8 cellular contexts compared by ENCODE assay signal in the genomic region with DNA sequence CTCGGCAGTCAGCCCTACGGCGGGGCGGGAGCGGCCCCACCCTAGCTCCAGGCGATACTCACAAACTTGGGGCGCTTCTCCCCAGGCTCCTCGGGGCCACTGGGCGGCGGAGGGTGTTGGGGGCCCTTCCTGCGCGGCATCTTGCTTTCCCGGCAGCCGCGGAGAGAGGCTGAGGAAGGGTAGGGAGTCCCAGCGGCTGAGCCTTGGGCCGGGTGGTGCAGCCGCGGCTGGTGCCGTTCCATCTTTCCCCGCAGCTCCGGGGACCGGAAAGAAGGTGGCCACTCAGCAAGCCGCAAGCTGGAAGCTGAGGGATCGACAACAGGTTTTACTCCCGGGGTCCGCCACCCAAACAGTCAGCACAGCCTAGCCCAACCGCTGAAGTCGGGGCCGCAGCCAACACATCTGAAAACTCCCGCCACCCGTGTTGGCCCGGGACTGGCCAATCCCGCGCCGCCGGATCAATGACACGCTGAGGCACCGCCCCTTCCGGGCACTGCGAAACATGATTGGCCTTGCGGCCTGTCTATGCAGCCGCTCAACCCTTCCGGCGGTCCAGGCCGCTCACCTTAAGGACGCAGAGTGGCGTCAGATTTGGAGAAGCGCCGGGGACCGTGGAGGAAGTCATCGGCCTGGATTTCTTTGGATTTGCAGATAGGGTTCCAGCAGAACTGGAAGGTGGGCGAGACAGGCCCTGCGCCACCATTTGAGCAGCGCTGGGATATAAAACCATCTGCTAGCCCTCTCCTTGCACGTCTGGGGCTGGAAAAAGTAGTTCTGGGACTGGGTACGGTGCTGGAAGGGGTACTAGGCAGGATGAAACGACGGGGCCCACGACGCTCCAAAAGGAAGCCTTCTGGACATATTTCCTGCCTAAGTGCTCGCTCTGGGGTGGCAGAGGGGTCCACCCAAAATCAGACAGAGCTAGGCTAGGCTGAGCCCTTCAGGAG. TPM values are rescaled to one million over a fixed set of nuclear protein-coding genes. Genes with fewer than 3 reads are reported as not detected.
A peak's percentile ranks its signal among the peaks of the same experiment; 100 is the strongest.
DNase-seq lines count a peak whose midpoint lies in the region; ATAC-seq lines count a peak whose summit lies in the region.

A gene with protein sequence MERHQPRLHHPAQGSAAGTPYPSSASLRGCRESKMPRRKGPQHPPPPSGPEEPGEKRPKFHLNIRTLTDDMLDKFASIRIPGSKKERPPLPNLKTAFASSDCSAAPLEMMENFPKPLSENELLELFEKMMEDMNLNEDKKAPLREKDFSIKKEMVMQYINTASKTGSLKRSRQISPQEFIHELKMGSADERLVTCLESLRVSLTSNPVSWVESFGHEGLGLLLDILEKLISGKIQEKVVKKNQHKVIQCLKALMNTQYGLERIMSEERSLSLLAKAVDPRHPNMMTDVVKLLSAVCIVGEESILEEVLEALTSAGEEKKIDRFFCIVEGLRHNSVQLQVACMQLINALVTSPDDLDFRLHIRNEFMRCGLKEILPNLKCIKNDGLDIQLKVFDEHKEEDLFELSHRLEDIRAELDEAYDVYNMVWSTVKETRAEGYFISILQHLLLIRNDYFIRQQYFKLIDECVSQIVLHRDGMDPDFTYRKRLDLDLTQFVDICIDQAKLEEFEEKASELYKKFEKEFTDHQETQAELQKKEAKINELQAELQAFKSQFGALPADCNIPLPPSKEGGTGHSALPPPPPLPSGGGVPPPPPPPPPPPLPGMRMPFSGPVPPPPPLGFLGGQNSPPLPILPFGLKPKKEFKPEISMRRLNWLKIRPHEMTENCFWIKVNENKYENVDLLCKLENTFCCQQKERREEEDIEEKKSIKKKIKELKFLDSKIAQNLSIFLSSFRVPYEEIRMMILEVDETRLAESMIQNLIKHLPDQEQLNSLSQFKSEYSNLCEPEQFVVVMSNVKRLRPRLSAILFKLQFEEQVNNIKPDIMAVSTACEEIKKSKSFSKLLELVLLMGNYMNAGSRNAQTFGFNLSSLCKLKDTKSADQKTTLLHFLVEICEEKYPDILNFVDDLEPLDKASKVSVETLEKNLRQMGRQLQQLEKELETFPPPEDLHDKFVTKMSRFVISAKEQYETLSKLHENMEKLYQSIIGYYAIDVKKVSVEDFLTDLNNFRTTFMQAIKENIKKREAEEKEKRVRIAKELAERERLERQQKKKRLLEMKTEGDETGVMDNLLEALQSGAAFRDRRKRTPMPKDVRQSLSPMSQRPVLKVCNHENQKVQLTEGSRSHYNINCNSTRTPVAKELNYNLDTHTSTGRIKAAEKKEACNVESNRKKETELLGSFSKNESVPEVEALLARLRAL (minus strand): TSS at position 404 of the 947 bp plus-strand sequence. CDS start 162 bp downstream, at position 242.

- H3K27me3 ChIP-seq in BLaER1 treated with 17β-estradiol and CSF1 and Interleukin-3, amounts not matched to agents 10 nM and 100 nM, result no peaks in the 10 kb centered on the region

- peak within 1 kb of the TSS; percentile 82 to 89 (median 86) for H3K9ac ChIP-seq in BLaER1 treated with 17β-estradiol and CSF1 and Interleukin-3, amounts not matched to agents 10 nM and 100 nM

- peaks cover 0 to 28% (median 17%) of the 10 kb centered on the region in 11 experiments; a peak in 17 of 22 replicates for H3K9me3 ChIP-seq in BLaER1 treated with 17β-estradiol and CSF1 and Interleukin-3, amounts not matched to agents 10 nM and 100 nM (replicated peaks in 1 of 11)

- DNase-seq in NCI-H69 (lab: John Stamatoyannopoulos, UW) (peak; percentile 99), cortex of kidney (lab: John Stamatoyannopoulos, UW) (peak; percentile 15), left kidney (ENCODE audit: low read depth, low spot score) (peak; percentile 98)
- peak; percentile 96 for DNase-seq in activated CD4-positive, alpha-beta T cell treated with anti-CD3 and anti-CD28 coated beads, Interleukin-2, amount 10 ng/mL, durations not matched to agents 7 days and 5 days
- peak; percentile 95 to 97 for DNase-seq in stimulated activated CD4-positive, alpha-beta T cell treated with anti-CD3 and anti-CD28 coated beads, Interleukin-2, amount 100 ng/mL, for 24 hours

- POLR2A ChIA-PET in activated CD4-positive, alpha-beta T cell treated with anti-CD3 and anti-CD28 coated beads, Interleukin-2, amount 10 ng/mL, durations not matched to agents 7 days and 5 days (lab: Charles Lee), result no interaction called here

- no peaks in the 10 kb centered on the region for H3K27me3 Mint-ChIP-seq in activated CD4-positive, alpha-beta T cell treated with anti-CD3 and anti-CD28 coated beads, Interleukin-2, amount 10 ng/mL, durations not matched to agents 7 days and 5 days

- H3K27ac Mint-ChIP-seq in activated CD4-positive, alpha-beta T cell treated with anti-CD3 and anti-CD28 coated beads, Interleukin-2, amount 10 ng/mL, durations not matched to agents 7 days and 5 days, result peak within 1 kb of the TSS; percentile 96

- peaks cover 20% of the 10 kb centered on the region for H3K36me3 Mint-ChIP-seq in activated CD4-positive, alpha-beta T cell treated with anti-CD3 and anti-CD28 coated beads, Interleukin-2, amount 10 ng/mL, durations not matched to agents 7 days and 5 days (ENCODE audit: low read depth)

- H3K4me2 ChIP-seq in BLaER1 treated with 17β-estradiol and CSF1 and Interleukin-3, amounts not matched to agents 10 nM and 100 nM, result peak within 1 kb of the TSS; percentile 82 to 93 (median 90)

- H3K27ac ChIP-seq in BLaER1 treated with 17β-estradiol and CSF1 and Interleukin-3, amounts not matched to agents 10 nM and 100 nM, result peak within 1 kb of the TSS; percentile 79 to 92 (median 84)

- ATAC-seq in GM19328 (IDR thresholded peaks at IDR 0.05; ENCODE audit: unreplicated experiment) (peak; percentile 100), HG03520 (IDR thresholded peaks at IDR 0.05; ENCODE audit: unreplicated experiment) (peak; percentile 99)

- H3K4me1 Mint-ChIP-seq in activated CD4-positive, alpha-beta T cell treated with anti-CD3 and anti-CD28 coated beads, Interleukin-2, amount 10 ng/mL, durations not matched to agents 7 days and 5 days, result peaks cover 37% of the 10 kb centered on the region

- peak within 1 kb of the TSS; percentile 88 for H3K4me3 Mint-ChIP-seq in activated CD4-positive, alpha-beta T cell treated with anti-CD3 and anti-CD28 coated beads, Interleukin-2, amount 10 ng/mL, durations not matched to agents 7 days and 5 days

- H3K4me1 ChIP-seq in BLaER1 treated with 17β-estradiol and CSF1 and Interleukin-3, amounts not matched to agents 10 nM and 100 nM, result peaks cover 17 to 28% (median 24%) of the 10 kb centered on the region in 10 experiments

- no peaks in the 10 kb centered on the region for H4K20me1 ChIP-seq in BLaER1 treated with 17β-estradiol and CSF1 and Interleukin-3, amounts not matched to agents 10 nM and 100 nM

- H3K36me3 ChIP-seq in BLaER1 treated with 17β-estradiol and CSF1 and Interleukin-3, amounts not matched to agents 10 nM and 100 nM, result peaks cover 0 to 28% (median 19%) of the 10 kb centered on the region in 11 experiments; a peak in 15 of 22 replicates

- peak within 1 kb of the TSS; percentile 73 to 93 (median 82) for H3K4me3 ChIP-seq in BLaER1 treated with 17β-estradiol and CSF1 and Interleukin-3, amounts not matched to agents 10 nM and 100 nM

- H3K9me3 Mint-ChIP-seq in activated CD4-positive, alpha-beta T cell treated with anti-CD3 and anti-CD28 coated beads, Interleukin-2, amount 10 ng/mL, durations not matched to agents 7 days and 5 days, result no peaks in the 10 kb centered on the region

- CTCF ChIA-PET in activated CD4-positive, alpha-beta T cell treated with anti-CD3 and anti-CD28 coated beads, Interleukin-2, amount 10 ng/mL, durations not matched to agents 7 days and 5 days (lab: Charles Lee), result interaction anchor here (0.7 to 1.0 kb wide), 4 partner anchors 11 to 147 kb away, joined by 3 to 4 read pairs (median 3); no protein-coding TSS in a partner anchor

RNA-seq across cellular contexts. Expression of the gene that starts here (rescaled TPM):
- 10 to 100 TPM; 22.5 to 24.1 TPM for total RNA-seq in activated CD4-positive, alpha-beta T cell treated with anti-CD3 and anti-CD28 coated beads, Interleukin-2, amount 10 ng/mL, durations not matched to agents 7 days and 5 days

Comparison
In these comparisons a context has a peak if more than half of its experiments do, and no peak if none do; other contexts are left out.
1. Peak in every context shown above with its lines: DNase-seq, ATAC-seq, H3K4me3 ChIP-seq and H3K27ac ChIP-seq.
2. DNase-seq: peak in every context shown above with its lines; median percentile 99 in NCI-H69; 98 in left kidney; 96 in activated CD4-positive, alpha-beta T cell treated with anti-CD3 and anti-CD28 coated beads, Interleukin-2, amount 10 ng/mL, durations not matched to agents 7 days and 5 days; 96 in stimulated activated CD4-positive, alpha-beta T cell treated with anti-CD3 and anti-CD28 coated beads, Interleukin-2, amount 100 ng/mL, for 24 hours; 15 in cortex of kidney.